ENCODE assay signal across 8 cellular contexts in the genomic region with DNA sequence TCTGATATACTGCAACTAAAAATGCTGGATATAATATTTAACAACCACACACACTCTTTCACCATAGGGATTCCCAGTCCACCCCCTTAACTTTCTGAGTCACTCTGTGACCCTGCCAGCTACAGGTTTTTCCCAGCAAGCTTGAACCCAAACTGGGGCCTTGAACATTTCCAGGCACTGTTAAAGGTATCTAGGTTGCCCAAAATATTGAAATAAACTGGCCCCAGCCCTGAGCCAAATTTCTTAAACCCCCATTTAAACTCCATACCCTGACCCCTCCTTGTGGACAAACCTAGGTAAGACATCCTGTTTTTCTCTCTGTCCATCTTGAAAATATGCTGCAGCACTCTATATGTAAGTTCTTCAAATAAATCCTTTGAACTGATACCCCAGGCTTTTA. TPM values are rescaled to one million over a fixed set of nuclear protein-coding genes. Genes with fewer than 3 reads are reported as not detected.
A peak's percentile ranks its signal among the peaks of the same experiment; 100 is the strongest.
DNase-seq lines count a peak whose midpoint lies in the region; ATAC-seq and TF ChIP-seq lines count a peak whose summit lies in the region.

No MANE protein-coding gene starts in this region.

- no peak overlapping the region for H3K4me3 Mint-ChIP-seq in glutamatergic neuron (ENCODE audit: unreplicated experiment)

- no peaks in the 10 kb centered on the region for H3K9me3 ChIP-seq in DND-41 (ENCODE audit: insufficient read depth, low read length, severe bottlenecking)

- no peaks in the 10 kb centered on the region for H4K20me1 ChIP-seq in DND-41 (ENCODE audit: insufficient read depth, low read length)

- no peak overlapping the region for H3K4me2 ChIP-seq in DND-41 (ENCODE audit: insufficient read depth, low read length)

- no peak overlapping the region for H3K4me3 ChIP-seq in DND-41 (ENCODE audit: low read depth in 1 of 2, low read length in 2 of 2)

- no peaks in the 10 kb centered on the region for H3K4me1 ChIP-seq in DND-41 (ENCODE audit: insufficient read depth, low read length)

- no peaks in the 10 kb centered on the region for H3K27me3 ChIP-seq in DND-41 (ENCODE audit: insufficient read depth, low read length, poor library complexity)

- H2AFZ ChIP-seq in DND-41 (ENCODE audit: low read depth, low read length) = peak overlapping the region; percentile 14; the same call in 1 of the 2 replicates

- no peaks in the 10 kb centered on the region for H3K79me2 ChIP-seq in DND-41 (ENCODE audit: insufficient read depth, low read length)

- no peaks in the 10 kb centered on the region for H3K9me3 Mint-ChIP-seq in glutamatergic neuron (ENCODE audit: unreplicated experiment)

- ATAC-seq in DND-41 (ENCODE audit: insufficient read depth, low read depth) = peak; percentile 47; the same call in 2 of the 3 replicates
- ATAC-seq in HG03060 (IDR thresholded peaks at IDR 0.05; ENCODE audit: low read depth, unreplicated experiment) = peak; percentile 55
- ATAC-seq in HG03175 (IDR thresholded peaks at IDR 0.05; ENCODE audit: unreplicated experiment) = no peak
- ATAC-seq in HG02885 (IDR thresholded peaks at IDR 0.05; ENCODE audit: poor library complexity, unreplicated experiment) = no peak
- no peak for ATAC-seq in HG03565 (IDR thresholded peaks at IDR 0.05; ENCODE audit: unreplicated experiment)

- no peak overlapping the region for H3K27ac Mint-ChIP-seq in glutamatergic neuron (ENCODE audit: unreplicated experiment)

- TF ChIP-seq CTCF in DND-41 (IDR thresholded peaks at IDR 0.05; ENCODE audit: borderline replicate concordance, extremely low read depth, low read length, poor library complexity, severe bottlenecking) = peak; percentile 58
- peak; percentile 84 for TF ChIP-seq CTCF in glutamatergic neuron (IDR thresholded peaks at IDR 0.05; ENCODE audit: partially characterized antibody, unreplicated experiment)

- DNase-seq in DND-41 = no peak
- DNase-seq in SW480 (ENCODE audit: low spot score) = peak; percentile 39
- DNase-seq in glutamatergic neuron = no peak
- DNase-seq in GM19240 (ENCODE audit: insufficient read length, low spot score) = no peak

- no peaks in the 10 kb centered on the region for H3K36me3 Mint-ChIP-seq in glutamatergic neuron (ENCODE audit: unreplicated experiment)

- peaks cover 5% of the 10 kb centered on the region for H3K4me1 Mint-ChIP-seq in glutamatergic neuron (ENCODE audit: low read depth, unreplicated experiment)

- peaks cover 3% of the 10 kb centered on the region for H3K27me3 Mint-ChIP-seq in glutamatergic neuron (ENCODE audit: unreplicated experiment)

- no peak overlapping the region for H3K27ac ChIP-seq in DND-41 (ENCODE audit: low read length)

- no peaks in the 10 kb centered on the region for H3K36me3 ChIP-seq in DND-41 (ENCODE audit: insufficient read depth, low read length)

- H3K9ac ChIP-seq in DND-41 (ENCODE audit: low read depth, low read length) = no peak overlapping the region

RNA-seq across cellular contexts. Expression of gene DCTN1, which starts 19.7 kb away (rescaled TPM):
- total RNA-seq in glutamatergic neuron (ENCODE audit: unreplicated experiment) = 832 TPM

RNA-seq across cellular contexts. Expression of gene C2orf81, which starts 21.6 kb away (rescaled TPM):
- total RNA-seq in glutamatergic neuron (ENCODE audit: unreplicated experiment) = 3.7 TPM

RNA-seq across cellular contexts. Expression of gene WDR54, which starts 21.7 kb away (rescaled TPM):
- total RNA-seq in glutamatergic neuron (ENCODE audit: unreplicated experiment) = 29.5 TPM

RNA-seq across cellular contexts. Expression of gene RTKN, which starts 42.0 kb away (rescaled TPM):
- total RNA-seq in glutamatergic neuron (ENCODE audit: unreplicated experiment) = 88.7 TPM

RNA-seq across cellular contexts. Expression of gene INO80B, which starts 55.1 kb away (rescaled TPM):
- total RNA-seq in glutamatergic neuron (ENCODE audit: unreplicated experiment) = 18.5 TPM

Comparison
In these comparisons a context has a peak if more than half of its experiments do, and no peak if none do; other contexts are left out.
1. ATAC-seq: peak in DND-41 (single experiment) and HG03060 (single experiment); none in HG03175 (single experiment), HG02885 (single experiment) and HG03565 (single experiment).